ENCODE assay signal across 20 cellular contexts in genomic region chr1:14604414-14604813, GRCh38. TPM values are rescaled to one million over a fixed set of nuclear protein-coding genes. Genes with fewer than 3 reads are reported as not detected.
DNase-seq lines count a peak whose midpoint lies in the region; ATAC-seq, FAIRE-seq and TF ChIP-seq lines count a peak whose summit lies in the region.
"Had no signal": no experiment of that assay in that cellular context is flagged by ENCODE, and none has a peak within 500 bp of the region (broad histone marks: within the 10 kb centered on the region; RNA-seq: fewer than 3 reads in every experiment).

No MANE protein-coding gene starts in this region.

- peaks cover 61% of the 10 kb centered on the region for H3K4me1 Mint-ChIP-seq in neural progenitor cell
- no peaks in the 10 kb centered on the region for H3K4me1 Mint-ChIP-seq in stimulated activated effector memory CD8-positive, alpha-beta T cell treated with anti-CD3 and anti-CD28 coated beads, Interleukin-12 subunit alpha, Interleukin-12 subunit beta, amount 100 ng/mL, for 72 hours
- H3K4me1 Mint-ChIP-seq: CD4-positive, alpha-beta memory T cell had no signal

- no peak overlapping the region for H2BK15ac ChIP-seq in H1 (ENCODE audit: low read length)

- H3K27me3 Mint-ChIP-seq in neural progenitor cell (ENCODE audit: insufficient read depth, low read depth): peaks cover 4% of the 10 kb centered on the region

- H3K23ac ChIP-seq in H1 (ENCODE audit: insufficient read length): no peak overlapping the region

- peaks cover 38% of the 10 kb centered on the region for H3F3A ChIP-seq in neural progenitor cell (ENCODE audit: low read depth)

- no peak overlapping the region for H2BK12ac ChIP-seq in H1 (ENCODE audit: low read depth, low read length)

- H3K4ac ChIP-seq in H1 (replicated peaks; ENCODE audit: insufficient read length, low read depth, low read length): no peak overlapping the region

- no peaks in the 10 kb centered on the region for H4K20me1 ChIP-seq in H1 (replicated peaks in 1 of 2; ENCODE audit: control insufficient read depth in 1 of 2, insufficient read depth in 2 of 2, low read length in 2 of 2)
- H4K20me1 ChIP-seq in neural progenitor cell (ENCODE audit: low read depth): peaks cover 36% of the 10 kb centered on the region
- no peaks in the 10 kb centered on the region for H4K20me1 ChIP-seq in hepatocyte (ENCODE audit: insufficient read depth, poor library complexity, severe bottlenecking)

- FAIRE-seq in H1 (lab: Jason Lieb, UNC): no peak
- FAIRE-seq in GM12892 (lab: Jason Lieb, UNC): no peak
- FAIRE-seq: A549, G401.6, GM19239, H54 had no signal

- H3K9me3 ChIP-seq in H1 (ENCODE audit: insufficient read depth in 2 of 2, low read depth in 1 of 2, low read length in 1 of 2) (no peaks in the 10 kb centered on the region), neural progenitor cell (ENCODE audit: low read depth) (no peaks in the 10 kb centered on the region), hepatocyte (ENCODE audit: low read depth) (no peaks in the 10 kb centered on the region)
- H3K9me3 ChIP-seq: A549, HAP-1 had no signal

- H4K5ac ChIP-seq in H1 (ENCODE audit: insufficient read length, low read depth, low read length): no peak overlapping the region

- no peak overlapping the region for H2BK120ac ChIP-seq in H1 (replicated peaks; ENCODE audit: low read depth, low read length)

- peaks cover 1 to 16% (median 15%) of the 10 kb centered on the region in 4 experiments; a peak in 6 of 7 replicates for H3K27me3 ChIP-seq in H1 (replicated peaks in 1 of 4; ENCODE audit: control insufficient read depth in 3 of 4, extremely low read depth in 1 of 4, insufficient read depth in 3 of 4, low read length in 3 of 4)
- H3K27me3 ChIP-seq in neural progenitor cell: no peaks in the 10 kb centered on the region
- peaks cover 24% of the 10 kb centered on the region for H3K27me3 ChIP-seq in hepatocyte

- POLR2A ChIA-PET in H1 (lab: Charles Lee; ENCODE audit: partially characterized antibody): no interaction called here

- peaks cover 11% of the 10 kb centered on the region for H3K36me3 Mint-ChIP-seq in neural progenitor cell
- no peaks in the 10 kb centered on the region for H3K36me3 Mint-ChIP-seq in stimulated activated effector memory CD8-positive, alpha-beta T cell treated with anti-CD3 and anti-CD28 coated beads, Interleukin-12 subunit alpha, Interleukin-12 subunit beta, amount 100 ng/mL, for 72 hours
- H3K36me3 Mint-ChIP-seq: CD4-positive, alpha-beta memory T cell had no signal

- H2AFZ ChIP-seq in H1 (ENCODE audit: low read length) (no peak overlapping the region), neural progenitor cell (replicated peaks) (no peak overlapping the region), hepatocyte (no peak overlapping the region)
- H2AFZ ChIP-seq: GM23338 had no signal

- DNase-seq in NCI-H1092 treated with DMSO at 0.1 percent for 48 hours (lab: John Stamatoyannopoulos, UW): peak; percentile 19
- DNase-seq in NCI-H1092 (lab: John Stamatoyannopoulos, UW): no peak
- DNase-seq in H1 (ENCODE audit: low read depth in 1 of 2, low spot score in 2 of 2): no peak
- no peak for DNase-seq in neural progenitor cell (ENCODE audit: low spot score)
- no peak for DNase-seq in stimulated activated effector memory CD8-positive, alpha-beta T cell treated with anti-CD3 and anti-CD28 coated beads, Interleukin-12 subunit alpha, Interleukin-12 subunit beta, amount 100 ng/mL, for 72 hours (ENCODE audit: low spot score in 2 of 2)
- DNase-seq in GM12892 (ENCODE audit: insufficient read length): no peak
- DNase-seq in hepatocyte (ENCODE audit: low spot score): no peak
- DNase-seq in NCI-H1105 (lab: John Stamatoyannopoulos, UW): no peak
- DNase-seq: 8988T; Calu3; CD4-positive, alpha-beta memory T cell; COR-L47; DMS79; HFFc6 had no signal

- no peak overlapping the region for H3K56ac ChIP-seq in H1 (replicated peaks; ENCODE audit: insufficient read length, low read depth, low read length)

- no peak overlapping the region for H2BK5ac ChIP-seq in H1 (ENCODE audit: low read depth, low read length)

- TF ChIP-seq RAD21 in H1 (IDR thresholded peaks at IDR 0.05 in 1 of 2, conservative IDR thresholded peaks at IDR 0.05 in 1 of 2; ENCODE audit: low read depth in 2 of 2, low read length in 2 of 2): no peak

- no peak for TF ChIP-seq POLR2A in H1 (IDR thresholded peaks at IDR 0.05; ENCODE audit: control extremely low read depth in 1 of 2, low read depth in 2 of 2, low read length in 2 of 2)
- no peak for TF ChIP-seq POLR2A in GM12892 (IDR thresholded peaks at IDR 0.05; ENCODE audit: low read depth, low read length)

- H4K91ac ChIP-seq in H1 (replicated peaks; ENCODE audit: insufficient read length, low read length): no peak overlapping the region

- no peak overlapping the region for H4K8ac ChIP-seq in H1 (ENCODE audit: extremely low read depth, insufficient read depth, low read length)

- no peaks in the 10 kb centered on the region for H3K9me2 ChIP-seq in hepatocyte (replicated peaks; ENCODE audit: insufficient read depth)

- H3K4me2 ChIP-seq in H1 (ENCODE audit: insufficient read depth in 1 of 2, low read depth in 2 of 2, low read length in 2 of 2) (no peak overlapping the region), neural progenitor cell (no peak overlapping the region), hepatocyte (no peak overlapping the region)
- H3K4me2 ChIP-seq: A549 had no signal

- peak; percentile 13 for ATAC-seq in stimulated activated effector memory CD8-positive, alpha-beta T cell treated with anti-CD3 and anti-CD28 coated beads, Interleukin-12 subunit alpha, Interleukin-12 subunit beta, amount 100 ng/mL, for 72 hours
- ATAC-seq: A549, GM23338 had no signal

- TF ChIP-seq CTCF in H1 (IDR thresholded peaks at IDR 0.05; ENCODE audit: control extremely low read depth in 1 of 3, insufficient read depth in 1 of 3, low read depth in 1 of 3, low read length in 3 of 3): no peak
- no peak for TF ChIP-seq CTCF in neural progenitor cell (IDR thresholded peaks at IDR 0.05)
- no peak for TF ChIP-seq CTCF in hepatocyte (IDR thresholded peaks at IDR 0.05; ENCODE audit: poor library complexity)

- peaks cover 5% of the 10 kb centered on the region; the same call in 1 of the 2 replicates for H3K79me1 ChIP-seq in H1 (ENCODE audit: low read depth, low read length)

- no peak overlapping the region for H3K18ac ChIP-seq in H1 (ENCODE audit: extremely low read depth, low read length)

- H3K27ac ChIP-seq in H1 (ENCODE audit: low read depth, low read length): no peak overlapping the region
- no peak overlapping the region for H3K27ac ChIP-seq in neural progenitor cell
- no peak overlapping the region for H3K27ac ChIP-seq in hepatocyte
- H3K27ac ChIP-seq: A549 had no signal

- CTCF ChIA-PET in H1 (lab: Charles Lee; ENCODE audit: partially characterized antibody): interaction anchor here (1.1 to 1.3 kb wide), 3 partner anchors 32 to 443 kb away, joined by 3 to 7 read pairs (median 4); no protein-coding TSS in a partner anchor

- no peak overlapping the region for H2BK20ac ChIP-seq in H1 (ENCODE audit: low read length)

- H3K9ac ChIP-seq in H1 (replicated peaks in 1 of 4; ENCODE audit: extremely low read depth in 1 of 4, low read depth in 3 of 4, low read length in 3 of 4) (peak overlapping the region in 1 of 4 experiments; percentile 7; a peak in 1 of 7 replicates), neural progenitor cell (no peak overlapping the region)

- H3K4me1 ChIP-seq in H1 (replicated peaks in 1 of 4; ENCODE audit: control insufficient read depth in 3 of 4, insufficient read depth in 4 of 4, low read length in 3 of 4) (peaks cover 12 to 19% (median 14%) of the 10 kb centered on the region in 4 experiments; a peak in 6 of 7 replicates), neural progenitor cell (peaks cover 55% of the 10 kb centered on the region), hepatocyte (ENCODE audit: insufficient read depth) (peaks cover 5% of the 10 kb centered on the region)
- H3K4me1 ChIP-seq: A549 had no signal

- WGBS in H1 (ENCODE audit: extremely low coverage in 1 of 2, insufficient coverage in 1 of 2, insufficient read length in 1 of 2, insufficient replicate concordance in 2 of 2, low coverage in 1 of 2, low lambda C conversion rate in 2 of 2, missing lambda C conversion rate in 1 of 2), 2 experiments: 91% methylated on average over 5 of the region's 5 CpGs; no CpG with 5 or more reads in 1 of the 2 experiments
- 91% methylated on average over 5 of the region's 5 CpGs for WGBS in hepatocyte (ENCODE audit: low lambda C conversion rate, missing lambda C conversion rate)

- H3K4me3 ChIP-seq in H1 (ENCODE audit: extremely low read depth in 1 of 4, insufficient read depth in 2 of 4, low read depth in 3 of 4, low read length in 4 of 4) (no peak overlapping the region), neural progenitor cell (no peak overlapping the region), hepatocyte (no peak overlapping the region)
- H3K4me3 ChIP-seq: A549, GM23338, HAP-1 had no signal

- H3K79me2 ChIP-seq in H1 (ENCODE audit: control insufficient read depth in 1 of 2, insufficient read depth in 2 of 2, low read length in 2 of 2): peaks cover 0 to 24% of the 10 kb centered on the region in 2 experiments; a peak in 2 of 4 replicates
- H3K79me2 ChIP-seq in neural progenitor cell (ENCODE audit: low read depth): peaks cover 70% of the 10 kb centered on the region
- H3K79me2 ChIP-seq in hepatocyte: no peaks in the 10 kb centered on the region

- H3K9me3 Mint-ChIP-seq in neural progenitor cell: no peaks in the 10 kb centered on the region
- H3K9me3 Mint-ChIP-seq in stimulated activated effector memory CD8-positive, alpha-beta T cell treated with anti-CD3 and anti-CD28 coated beads, Interleukin-12 subunit alpha, Interleukin-12 subunit beta, amount 100 ng/mL, for 72 hours: no peaks in the 10 kb centered on the region
- H3K9me3 Mint-ChIP-seq: GM23338 had no signal

- H2AK5ac ChIP-seq in H1 (ENCODE audit: low read depth, low read length): peak overlapping the region; percentile 28; the same call in 1 of the 2 replicates

- H3K36me3 ChIP-seq in H1 (ENCODE audit: control insufficient read depth in 2 of 4, insufficient read depth in 4 of 4, low read length in 3 of 4) (no peaks in the 10 kb centered on the region), neural progenitor cell (no peaks in the 10 kb centered on the region), hepatocyte (replicated peaks; ENCODE audit: insufficient read depth, low read depth) (no peaks in the 10 kb centered on the region)
- H3K36me3 ChIP-seq: HAP-1 had no signal

- no peak overlapping the region for H3K14ac ChIP-seq in H1 (ENCODE audit: insufficient read length)

- TF ChIP-seq EP300 in H1 (IDR thresholded peaks at IDR 0.05; ENCODE audit: borderline replicate concordance in 1 of 2, low read depth in 2 of 2, low read length in 2 of 2): no peak

- no peak overlapping the region for H3K4me3 Mint-ChIP-seq in neural progenitor cell
- no peak overlapping the region for H3K4me3 Mint-ChIP-seq in stimulated activated effector memory CD8-positive, alpha-beta T cell treated with anti-CD3 and anti-CD28 coated beads, Interleukin-12 subunit alpha, Interleukin-12 subunit beta, amount 100 ng/mL, for 72 hours
- H3K4me3 Mint-ChIP-seq: CD4-positive, alpha-beta memory T cell; GM23338; HFFc6 had no signal

- peak overlapping the region; percentile 40 for H3K27ac Mint-ChIP-seq in neural progenitor cell
- H3K27ac Mint-ChIP-seq in stimulated activated effector memory CD8-positive, alpha-beta T cell treated with anti-CD3 and anti-CD28 coated beads, Interleukin-12 subunit alpha, Interleukin-12 subunit beta, amount 100 ng/mL, for 72 hours: no peak overlapping the region
- H3K27ac Mint-ChIP-seq: CD4-positive, alpha-beta memory T cell; GM23338; HFFc6 had no signal

- peaks cover 4% of the 10 kb centered on the region; the same call in 1 of the 2 replicates for H3K23me2 ChIP-seq in H1 (ENCODE audit: low read depth, low read length)

RNA-seq across cellular contexts. Expression of gene KAZN, which starts 5.9 kb away (rescaled TPM):
- total RNA-seq in H1 (2021; fragmentation: NEBNext Ultra II Directional; extraction: Animal tissue kit (Norgen Biotek cat#: 25700)): 10.6 and 11.8 TPM in 2 replicates
- polyA plus RNA-seq in H1 (2011; rRNA removed) (3.7 and 5.0 TPM in 2 replicates), hepatocyte (10.8 and 15.6 TPM in 2 replicates)
- polyA plus RNA-seq in H1 (2011; cell fraction: cytosol; rRNA removed): 4.4 TPM
- 6.7 TPM for polyA plus RNA-seq in H1 (2011; cell fraction: nucleus; rRNA removed)
- 6.4 to 7.4 TPM (median 6.8 TPM) in 4 replicates for polyA plus RNA-seq in H1 (2012, experiment 1 of 2)
- polyA plus RNA-seq in H1 (2012, experiment 2 of 2): 4.9 TPM
- 6.0 TPM for polyA plus RNA-seq in H1 (2013, experiment 1 of 2)
- 6.3 TPM for polyA plus RNA-seq in H1 (2013, experiment 2 of 2)
- 3.5 and 3.8 TPM in 2 replicates for polyA minus RNA-seq in H1 (2011; rRNA and poly(A)+ RNA removed)
- polyA minus RNA-seq in H1 (2011; cell fraction: cytosol; rRNA and poly(A)+ RNA removed): 5.4 TPM
- 7.0 TPM for polyA minus RNA-seq in H1 (2011; cell fraction: nucleus; rRNA and poly(A)+ RNA removed)
- total RNA-seq in neural progenitor cell (ENCODE audit: low replicate concordance) (6.1 and 9.1 TPM in 2 replicates), hepatocyte (7.9 and 9.3 TPM in 2 replicates)
- polyA plus RNA-seq in GM12892 (2012; ENCODE audit: missing spikeins): 1.8 TPM
